ENCODE assay signal across 8 cellular contexts in genomic region chr12:25384038-25384953, GRCh38.
DNase-seq lines count a peak whose midpoint lies in the region; ATAC-seq and TF ChIP-seq lines count a peak whose summit lies in the region.

No MANE protein-coding gene starts in this region.

- H3K9me2 ChIP-seq in GM23248 (ENCODE audit: insufficient read depth), result no peaks in the 10 kb centered on the region
- H3K9me2 ChIP-seq in hepatocyte (replicated peaks; ENCODE audit: insufficient read depth), result no peaks in the 10 kb centered on the region

- no peak for TF ChIP-seq CTCF in hepatocyte (IDR thresholded peaks at IDR 0.05; ENCODE audit: poor library complexity)

- H3K27me3 ChIP-seq in GM23248 (replicated peaks; ENCODE audit: insufficient read depth), result no peaks in the 10 kb centered on the region
- no peaks in the 10 kb centered on the region for H3K27me3 ChIP-seq in hepatocyte
- no peaks in the 10 kb centered on the region for H3K27me3 ChIP-seq in skeletal muscle satellite cell (ENCODE audit: control insufficient read depth, insufficient read depth, low read length)

- H2AFZ ChIP-seq in GM23248 (no peak overlapping the region), hepatocyte (peak overlapping the region; percentile 30)

- DNase-seq in GM23248 (no peak), hepatocyte (ENCODE audit: low spot score) (peak; percentile 49), NOMO-1 (lab: John Stamatoyannopoulos, UW; ENCODE audit: unreplicated experiment in 2 of 2) (no peak)
- no peak for DNase-seq in activated CD4-positive, alpha-beta memory T cell treated with anti-CD3 and anti-CD28 coated beads, Interleukin-2, amount 10 ng/mL, durations not matched to agents 7 days and 5 days
- no peak for DNase-seq in stimulated activated CD4-positive, alpha-beta T cell treated with anti-CD3 and anti-CD28 coated beads, Interleukin-4, amount 100 ng/mL, for 4 hours

- H3K9ac ChIP-seq in GM23248 (peak overlapping the region; percentile 100), skeletal muscle satellite cell (ENCODE audit: low read depth, low read length) (peak overlapping the region; percentile 100)

- POLR2A ChIA-PET in activated CD4-positive, alpha-beta memory T cell treated with anti-CD3 and anti-CD28 coated beads, Interleukin-2, amount 10 ng/mL, durations not matched to agents 7 days and 5 days (lab: Charles Lee), result interaction anchor here (0.7 to 1.5 kb wide), 8 partner anchors 12 to 483 kb away, joined by 3 to 6 read pairs (median 3); partner anchors contain the start of gene KRAS

- H3K27ac Mint-ChIP-seq in activated CD4-positive, alpha-beta memory T cell treated with anti-CD3 and anti-CD28 coated beads, Interleukin-2, amount 10 ng/mL, durations not matched to agents 7 days and 5 days, result peak overlapping the region; percentile 99

- H3K36me3 Mint-ChIP-seq in activated CD4-positive, alpha-beta memory T cell treated with anti-CD3 and anti-CD28 coated beads, Interleukin-2, amount 10 ng/mL, durations not matched to agents 7 days and 5 days (ENCODE audit: low read depth), result peaks cover 32% of the 10 kb centered on the region

- WGBS in GM23248 (ENCODE audit: low coverage in 1 of 2, low lambda C conversion rate in 2 of 2, missing lambda C conversion rate in 2 of 2), 2 experiments, result 86 to 90% methylated on average over 20 of the region's 20 CpGs
- WGBS in hepatocyte (ENCODE audit: low lambda C conversion rate, missing lambda C conversion rate), result 52% methylated on average over 20 of the region's 20 CpGs

- peaks cover 68% of the 10 kb centered on the region for H3K4me1 Mint-ChIP-seq in activated CD4-positive, alpha-beta memory T cell treated with anti-CD3 and anti-CD28 coated beads, Interleukin-2, amount 10 ng/mL, durations not matched to agents 7 days and 5 days

- H3K4me2 ChIP-seq in GM23248 (ENCODE audit: unreplicated experiment), result peak overlapping the region; percentile 91
- peak overlapping the region; percentile 87 for H3K4me2 ChIP-seq in hepatocyte
- peak overlapping the region; percentile 89 for H3K4me2 ChIP-seq in skeletal muscle satellite cell (ENCODE audit: low read length)

- in situ Hi-C loops in GM23248 (cut with MboI), result no loop called here

- H3K4me3 ChIP-seq in GM23248, result peak overlapping the region; percentile 81
- H3K4me3 ChIP-seq in hepatocyte, result no peak overlapping the region
- peak overlapping the region; percentile 82 for H3K4me3 ChIP-seq in skeletal muscle satellite cell (ENCODE audit: low read length)

- H3K36me3 ChIP-seq in GM23248 (ENCODE audit: low read depth) (no peaks in the 10 kb centered on the region), hepatocyte (replicated peaks; ENCODE audit: insufficient read depth, low read depth) (no peaks in the 10 kb centered on the region), skeletal muscle satellite cell (ENCODE audit: insufficient read depth, low read length) (no peaks in the 10 kb centered on the region)

- H3K79me2 ChIP-seq in GM23248 (ENCODE audit: insufficient read depth) (no peaks in the 10 kb centered on the region), hepatocyte (no peaks in the 10 kb centered on the region)

- H4K20me1 ChIP-seq in GM23248 (ENCODE audit: insufficient read depth), result no peaks in the 10 kb centered on the region
- H4K20me1 ChIP-seq in hepatocyte (ENCODE audit: insufficient read depth, poor library complexity, severe bottlenecking), result no peaks in the 10 kb centered on the region

- ATAC-seq in HG03571 (IDR thresholded peaks at IDR 0.05; ENCODE audit: unreplicated experiment) (no peak), HG03159 (IDR thresholded peaks at IDR 0.05; ENCODE audit: unreplicated experiment) (no peak)

- H3K9me3 ChIP-seq in GM23248 (ENCODE audit: low read depth) (no peaks in the 10 kb centered on the region), hepatocyte (ENCODE audit: low read depth) (no peaks in the 10 kb centered on the region), skeletal muscle satellite cell (replicated peaks; ENCODE audit: low read length) (no peaks in the 10 kb centered on the region)

- peak overlapping the region; percentile 91 for H3K4me3 Mint-ChIP-seq in activated CD4-positive, alpha-beta memory T cell treated with anti-CD3 and anti-CD28 coated beads, Interleukin-2, amount 10 ng/mL, durations not matched to agents 7 days and 5 days

- H3K9me3 Mint-ChIP-seq in activated CD4-positive, alpha-beta memory T cell treated with anti-CD3 and anti-CD28 coated beads, Interleukin-2, amount 10 ng/mL, durations not matched to agents 7 days and 5 days, result no peaks in the 10 kb centered on the region

- CTCF ChIA-PET in activated CD4-positive, alpha-beta memory T cell treated with anti-CD3 and anti-CD28 coated beads, Interleukin-2, amount 10 ng/mL, durations not matched to agents 7 days and 5 days (lab: Charles Lee), result interaction anchor here (1.5 to 2.0 kb wide), 2 partner anchors 19 to 133 kb away, joined by 7 to 8 read pairs; partner anchors contain the start of gene KRAS

- H3K27me3 Mint-ChIP-seq in activated CD4-positive, alpha-beta memory T cell treated with anti-CD3 and anti-CD28 coated beads, Interleukin-2, amount 10 ng/mL, durations not matched to agents 7 days and 5 days, result no peaks in the 10 kb centered on the region

- H3K4me1 ChIP-seq in GM23248 (ENCODE audit: insufficient read depth), result 0 out of 2 replicates have a peak, but pooled peaks cover 5% of the 10 kb centered on the region
- peaks cover 7% of the 10 kb centered on the region for H3K4me1 ChIP-seq in hepatocyte (ENCODE audit: insufficient read depth)
- peaks cover 12% of the 10 kb centered on the region for H3K4me1 ChIP-seq in skeletal muscle satellite cell (ENCODE audit: control insufficient read depth, insufficient read depth, low read length)

- H3K27ac ChIP-seq in GM23248 (peak overlapping the region; percentile 99), hepatocyte (peak overlapping the region; percentile 98)

- H3F3A ChIP-seq in GM23248 (ENCODE audit: insufficient read depth), result peaks cover 26% of the 10 kb centered on the region
